8 cellular contexts compared by ENCODE assay signal in genomic region chr10:65571011-65571570, GRCh38.
A peak's percentile ranks its signal among the peaks of the same experiment; 100 is the strongest.
DNase-seq lines count a peak whose midpoint lies in the region; ATAC-seq, FAIRE-seq and TF ChIP-seq lines count a peak whose summit lies in the region.

No MANE protein-coding gene starts in this region.

- H3K9me3 Mint-ChIP-seq in progenitor cell of endocrine pancreas (ENCODE audit: low read depth), result no peaks in the 10 kb centered on the region

- peaks cover 10% of the 10 kb centered on the region for H3K4me1 Mint-ChIP-seq in progenitor cell of endocrine pancreas (ENCODE audit: low read depth)

- peaks cover 0 to 12% (median 9%) of the 10 kb centered on the region in 4 donors for H3K4me1 ChIP-seq in esophagus muscularis mucosa

- H3K27ac Mint-ChIP-seq in progenitor cell of endocrine pancreas, result peak overlapping the region; percentile 99

- no peaks in the 10 kb centered on the region for H3K9me3 ChIP-seq in esophagus muscularis mucosa

- no peaks in the 10 kb centered on the region for H3K36me3 ChIP-seq in esophagus muscularis mucosa

- H3K27me3 ChIP-seq in esophagus muscularis mucosa, result no peaks in the 10 kb centered on the region

- DNase-seq in NCI-H460 (ENCODE audit: extremely low read depth, low read depth) (peak; percentile 24), esophagus muscularis mucosa (ENCODE audit: extremely low spot score) (no peak), progenitor cell of endocrine pancreas (ENCODE audit: low spot score, unreplicated experiment) (no peak), NCI-H2029 (lab: John Stamatoyannopoulos, UW) (no peak), COR-L47 (lab: John Stamatoyannopoulos, UW) (no peak), ecto neural progenitor cell (ENCODE audit: low spot score) (no peak), D721Med (ENCODE audit: insufficient read length, low spot score) (no peak)

- H3K27me3 Mint-ChIP-seq in progenitor cell of endocrine pancreas, result no peaks in the 10 kb centered on the region

- H3K4me3 Mint-ChIP-seq in progenitor cell of endocrine pancreas (ENCODE audit: low read depth), result peak overlapping the region; percentile 93

- H3K27ac ChIP-seq in esophagus muscularis mucosa (replicated peaks in 1 of 4), result no peak overlapping the region

- no peak for TF ChIP-seq POLR2A in esophagus muscularis mucosa (IDR thresholded peaks at IDR 0.05; ENCODE audit: low read depth)

- intact Hi-C loops in esophagus muscularis mucosa (cut with DNase I), result no loop called here

- FAIRE-seq in D721Med (lab: Jason Lieb, UNC), result no peak

- TF ChIP-seq EP300 in esophagus muscularis mucosa (IDR thresholded peaks at IDR 0.05), result no peak

- peak overlapping the region; percentile 53 to 58 (median 54) for H3K4me3 ChIP-seq in esophagus muscularis mucosa

- TF ChIP-seq CTCF in esophagus muscularis mucosa (IDR thresholded peaks at IDR 0.05) (no peak), progenitor cell of endocrine pancreas (IDR thresholded peaks at IDR 0.05; ENCODE audit: unreplicated experiment) (no peak), D721Med (IDR thresholded peaks at IDR 0.05; ENCODE audit: insufficient read depth, missing control alignments) (no peak)

- ATAC-seq in GM19395 (IDR thresholded peaks at IDR 0.05; ENCODE audit: unreplicated experiment), result peak; percentile 30

- peaks cover 4% of the 10 kb centered on the region for H3K36me3 Mint-ChIP-seq in progenitor cell of endocrine pancreas (ENCODE audit: insufficient read depth)

- WGBS in esophagus muscularis mucosa, result 14% methylated on average over 5 of the region's 5 CpGs
